In genomic region chr15:52288051-52288942, GRCh38 we compare ENCODE assay signal across 7 cellular contexts. TPM values are rescaled to one million over a fixed set of nuclear protein-coding genes. Genes with fewer than 3 reads are reported as not detected.
DNase-seq lines count a peak whose midpoint lies in the region; ATAC-seq and TF ChIP-seq lines count a peak whose summit lies in the region.

No MANE protein-coding gene starts in this region.

- H3K18ac ChIP-seq in IMR-90 (ENCODE audit: low read depth, low read length): peak overlapping the region; percentile 26; the same call in 1 of the 2 replicates

- TF ChIP-seq EP300 in transverse colon (IDR thresholded peaks at IDR 0.05; ENCODE audit: low read depth): peak; percentile 30

- peak overlapping the region; percentile 5 for H2AK9ac ChIP-seq in IMR-90 (replicated peaks; ENCODE audit: low read depth, low read length, poor library complexity)

- no peak overlapping the region; the same call in 1 of the 2 replicates for H3K14ac ChIP-seq in IMR-90 (replicated peaks; ENCODE audit: low read depth, low read length)

- no peak for TF ChIP-seq POLR2A in IMR-90 (IDR thresholded peaks at IDR 0.05; ENCODE audit: low read depth, low read length)
- peak; percentile 74 for TF ChIP-seq POLR2A in transverse colon (IDR thresholded peaks at IDR 0.05)
- TF ChIP-seq POLR2A in erythroblast (IDR thresholded peaks at IDR 0.05; ENCODE audit: low read length): no peak

- H3K4ac ChIP-seq in IMR-90 (ENCODE audit: low read depth, low read length): no peak overlapping the region; the same call in 1 of the 2 replicates

- no peak overlapping the region for H3K4me3 ChIP-seq in IMR-90 (ENCODE audit: insufficient read depth, low read depth, low read length)
- H3K4me3 ChIP-seq in transverse colon: peak overlapping the region in 2 of 4 donors; percentile 4 to 9

- peak; percentile 94 for ATAC-seq in IMR-90 (ENCODE audit: low read depth)

- peak overlapping the region; percentile 83 for H2AFZ ChIP-seq in IMR-90 (replicated peaks; ENCODE audit: low read length, poor library complexity)

- no peak overlapping the region; the same call in 1 of the 2 replicates for H4K91ac ChIP-seq in IMR-90 (ENCODE audit: insufficient read depth, low read depth, low read length)

- H4K8ac ChIP-seq in IMR-90 (ENCODE audit: low read depth in 2 of 2, low read length in 2 of 2): peak overlapping the region in 1 of 2 experiments; percentile 3; a peak in 1 of 4 replicates

- H3K4me2 ChIP-seq in IMR-90 (ENCODE audit: low read depth, low read length): no peak overlapping the region

- no peak overlapping the region for H3K9ac ChIP-seq in IMR-90 (ENCODE audit: low read depth, low read length)

- in situ Hi-C loops in IMR-90 (cut with MboI; ENCODE audit: low sequenced_read_pairs) (no loop called here), transverse colon (cut with MboI; ENCODE audit: low pct_ligation_motif_present in 1 of 4, low pct_unique_long_range_greater_than_20kb in 1 of 4, low sequenced_read_pairs in 3 of 4) (no loop called here)

- 30% methylated on average over 2 of the region's 13 CpGs; no CpG with 5 or more reads in 1 of the 2 experiments for WGBS in IMR-90 (ENCODE audit: extremely low coverage in 2 of 2, insufficient read length in 1 of 2), 2 experiments
- WGBS in transverse colon (ENCODE audit: low coverage in 1 of 2), 2 donors: 52 to 60% methylated on average over 2 to 13 of the region's 13 CpGs

- no peak overlapping the region for H3K27ac ChIP-seq in IMR-90 (ENCODE audit: insufficient read depth, low read length)
- H3K27ac ChIP-seq in transverse colon: peak overlapping the region; percentile 85 to 90 (median 88)

- H4K20me1 ChIP-seq in IMR-90 (ENCODE audit: insufficient read depth, low read length): no peaks in the 10 kb centered on the region

- H2BK120ac ChIP-seq in IMR-90 (ENCODE audit: low read depth, low read length): peak overlapping the region; percentile 19; the same call in 1 of the 2 replicates

- H3K27me3 ChIP-seq in IMR-90 (ENCODE audit: control insufficient read depth, insufficient read depth, low read length): peaks cover 15% of the 10 kb centered on the region
- no peaks in the 10 kb centered on the region for H3K27me3 ChIP-seq in transverse colon

- BruUV-seq in IMR-90 (replicated peaks; lab: Mats Ljungman, UMichigan): no TSS peak

- H3K79me1 ChIP-seq in IMR-90 (ENCODE audit: low read depth in 1 of 2, low read length in 2 of 2): no peaks in the 10 kb centered on the region

- no peak overlapping the region for H3K56ac ChIP-seq in IMR-90 (ENCODE audit: extremely low read depth, insufficient read depth, low read length)

- no peak for TF ChIP-seq RAD21 in IMR-90 (IDR thresholded peaks at IDR 0.05; ENCODE audit: low read length)

- H3K9me3 ChIP-seq in IMR-90 (ENCODE audit: control insufficient read depth, insufficient read depth, low read length): no peaks in the 10 kb centered on the region
- H3K9me3 ChIP-seq in transverse colon: no peaks in the 10 kb centered on the region

- H3K23ac ChIP-seq in IMR-90 (ENCODE audit: low read depth, low read length): no peak overlapping the region; the same call in 1 of the 2 replicates

- H3K4me1 ChIP-seq in IMR-90 (ENCODE audit: control insufficient read depth, insufficient read depth, low read length) (peaks cover 8% of the 10 kb centered on the region), transverse colon (peaks cover 11 to 35% (median 31%) of the 10 kb centered on the region in 4 donors)

- no peak overlapping the region for H2BK20ac ChIP-seq in IMR-90 (ENCODE audit: low read depth, low read length)

- CTCF ChIA-PET in IMR-90 (lab: Yijun Ruan, JAX) (interaction anchor here (0.5 to 0.6 kb wide), 3 partner anchors 23 to 213 kb away, joined by 3 to 4 read pairs (median 3); no protein-coding TSS in a partner anchor), GM10248 (lab: Yijun Ruan, JAX) (no interaction called here)

- H3K9me1 ChIP-seq in IMR-90 (ENCODE audit: insufficient read depth, low read length): peaks cover 5% of the 10 kb centered on the region; the same call in 1 of the 2 replicates

- H3K36me3 ChIP-seq in IMR-90 (ENCODE audit: control insufficient read depth, insufficient read depth, low read length): no peaks in the 10 kb centered on the region
- no peaks in the 10 kb centered on the region for H3K36me3 ChIP-seq in transverse colon

- no peak for TF ChIP-seq CTCF in IMR-90 (conservative IDR thresholded peaks at IDR 0.05; ENCODE audit: low read depth, low read length)
- TF ChIP-seq CTCF in transverse colon (IDR thresholded peaks at IDR 0.05): no peak
- no peak for TF ChIP-seq CTCF in GM10248 (IDR thresholded peaks at IDR 0.05; ENCODE audit: control extremely low read depth, extremely low read depth, low read depth, missing control alignments)

- DNase-seq in IMR-90: peak; percentile 46
- DNase-seq in SW480 (ENCODE audit: low spot score): peak; percentile 79
- DNase-seq in kidney glomerular epithelial cell (lab: John Stamatoyannopoulos, UW): peak; percentile 85
- DNase-seq in transverse colon: peak; percentile 87
- no peak for DNase-seq in GM10248 (ENCODE audit: extremely low spot score)
- no peak for DNase-seq in stimulated activated naive CD4-positive, alpha-beta T cell (lab: John Stamatoyannopoulos, UW)
- no peak for DNase-seq in erythroblast (lab: John Stamatoyannopoulos, UW)

- H4K5ac ChIP-seq in IMR-90 (ENCODE audit: low read depth, low read length): no peak overlapping the region

- intact Hi-C loops in IMR-90 (cut with micrococcal nuclease): no loop called here
- intact Hi-C loops in transverse colon (cut with DNase I; ENCODE audit: low total_unique reads): no loop called here

- H2BK15ac ChIP-seq in IMR-90 (ENCODE audit: low read depth, low read length): no peak overlapping the region

- no peak overlapping the region for H2AK5ac ChIP-seq in IMR-90 (ENCODE audit: low read depth, low read length)

- dilution Hi-C loops in IMR-90 (cut with HindIII; ENCODE audit: low sequenced_read_pairs, unreplicated experiment): no loop called here

- H2BK5ac ChIP-seq in IMR-90 (ENCODE audit: low read depth, low read length, poor library complexity, severe bottlenecking): no peak overlapping the region

- POLR2A ChIA-PET in IMR-90 (lab: Charles Lee; ENCODE audit: unreplicated experiment): no interaction called here
- POLR2A ChIA-PET in GM10248 (lab: Yijun Ruan, JAX): no interaction called here

TF ChIP-seq in IMR-90, 13 proteins besides CTCF, POLR2A, EP300 and RAD21:
- TF ChIP-seq NFE2L2 (IDR thresholded peaks at IDR 0.05; ENCODE audit: low read depth, low read length): no peak
- no peak for TF ChIP-seq MAFK (IDR thresholded peaks at IDR 0.05; ENCODE audit: low read depth, low read length)
- TF ChIP-seq RFX5 (IDR thresholded peaks at IDR 0.05; ENCODE audit: low read depth, low read length): no peak
- TF ChIP-seq ELK1 (IDR thresholded peaks at IDR 0.05; ENCODE audit: borderline replicate concordance, low read depth, low read length): no peak
- TF ChIP-seq USF2 (IDR thresholded peaks at IDR 0.05; ENCODE audit: low read depth, low read length): no peak

RNA-seq across cellular contexts. Expression of gene MYO5C, which starts 7.3 kb away (rescaled TPM):
- under 0.01 TPM in 2 replicates for total RNA-seq in IMR-90 (2012; rRNA removed)
- 0.03 and 0.07 TPM in 2 replicates for polyA plus RNA-seq in IMR-90 (2012; rRNA removed)
- polyA plus RNA-seq in IMR-90 (2012; cell fraction: cytosol; rRNA removed): 0.04 TPM in 1 of 2 replicates, not detected in the other
- 0.11 and 0.22 TPM in 2 replicates for polyA plus RNA-seq in IMR-90 (2012; cell fraction: nucleus; rRNA removed; ENCODE audit: low replicate concordance)
- total RNA-seq in transverse colon: 100 to 1,000 TPM in 1 of 4 donors, 10 to 100 TPM in 3; 56.1 to 151 (median 84.5) TPM

Comparison
In these comparisons a context has a peak if more than half of its experiments do, and no peak if none do; other contexts are left out.
1. DNase-seq: peak in IMR-90 (single experiment), SW480 (single experiment), kidney glomerular epithelial cell (single experiment) and transverse colon (single experiment); none in GM10248 (single experiment), stimulated activated naive CD4-positive, alpha-beta T cell (0 of 6) and erythroblast (0 of 2).
2. RNA of gene MYO5C, which starts 7.3 kb away (total RNA-seq): 56.1 to 151 TPM in transverse colon; under 0.01 TPM in IMR-90; every median in the first group is over 10 times any median in the second.